Comparison of ENCODE assay signal across 16 cellular contexts in genomic region chr7:64619705-64620104, GRCh38.
"Had no signal": no experiment of that assay in that cellular context is flagged by ENCODE, and none has a peak within 500 bp of the region (broad histone marks: within the 10 kb centered on the region; RNA-seq: fewer than 3 reads in every experiment).

No MANE protein-coding gene starts in this region.

- H3K4me3 Mint-ChIP-seq: activated T-helper 17 cell treated with anti-CD3 and anti-CD28 coated beads, Interleukin-2, amount 50 U/mL, for 72 hours; dendritic cell treated with granulocyte-macrophage colony-stimulating factor and Interleukin-4, amounts not matched to agents 40 ng/mL and 50 ng/mL, for 4 days; nephron; stimulated activated effector memory CD8-positive, alpha-beta T cell treated with anti-CD3 and anti-CD28 coated beads, Interleukin-12 subunit alpha, Interleukin-12 subunit beta, amount 100 ng/mL, for 72 hours; stimulated activated naive CD8-positive, alpha-beta T cell treated with anti-CD3 and anti-CD28 coated beads, Interleukin-15, amount 100 ng/mL, for 72 hours; WTC11 had no signal

- H3K9ac ChIP-seq: parathyroid adenoma had no signal

- H3K4me3 ChIP-seq: gastrocnemius medialis, left ventricle myocardium inferior, tibial nerve had no signal

- DNase-seq: activated T-cell treated with anti-CD3 and anti-CD28 coated beads, Interleukin-2, amount 50 U/mL, for 1 hour; aorta; effector CD8-positive, alpha-beta T cell; left ventricle myocardium inferior had no signal

- H3K27ac Mint-ChIP-seq: activated naive CD4-positive, alpha-beta T cell treated with anti-CD3 and anti-CD28 coated beads, Interleukin-2, amount 50 U/mL, for 72 hours; activated T-helper 17 cell treated with anti-CD3 and anti-CD28 coated beads, Interleukin-2, amount 50 U/mL, for 72 hours; dendritic cell treated with granulocyte-macrophage colony-stimulating factor and Interleukin-4, amounts not matched to agents 40 ng/mL and 50 ng/mL, for 4 days; nephron; stimulated activated effector memory CD8-positive, alpha-beta T cell treated with anti-CD3 and anti-CD28 coated beads, Interleukin-12 subunit alpha, Interleukin-12 subunit beta, amount 100 ng/mL, for 72 hours; stimulated activated naive CD8-positive, alpha-beta T cell treated with anti-CD3 and anti-CD28 coated beads, Interleukin-15, amount 100 ng/mL, for 72 hours; WTC11 had no signal

- H3K9me3 Mint-ChIP-seq: stimulated activated effector memory CD8-positive, alpha-beta T cell treated with anti-CD3 and anti-CD28 coated beads, Interleukin-12 subunit alpha, Interleukin-12 subunit beta, amount 100 ng/mL, for 72 hours had no signal

- H3K36me3 Mint-ChIP-seq: stimulated activated effector memory CD8-positive, alpha-beta T cell treated with anti-CD3 and anti-CD28 coated beads, Interleukin-12 subunit alpha, Interleukin-12 subunit beta, amount 100 ng/mL, for 72 hours had no signal

- H3K36me3 ChIP-seq: brain microvascular endothelial cell, gastrocnemius medialis, left ventricle myocardium inferior, tibial nerve had no signal

- H3K79me2 ChIP-seq: parathyroid adenoma had no signal

- H3K27me3 Mint-ChIP-seq: activated T-helper 17 cell treated with anti-CD3 and anti-CD28 coated beads, Interleukin-2, amount 50 U/mL, for 72 hours; dendritic cell treated with granulocyte-macrophage colony-stimulating factor and Interleukin-4, amounts not matched to agents 40 ng/mL and 50 ng/mL, for 4 days; stimulated activated naive CD8-positive, alpha-beta T cell treated with anti-CD3 and anti-CD28 coated beads, Interleukin-15, amount 100 ng/mL, for 72 hours had no signal

- H3K27me3 ChIP-seq: brain microvascular endothelial cell, gastrocnemius medialis, tibial nerve had no signal

- ATAC-seq: sciatic nerve; stimulated activated effector memory CD8-positive, alpha-beta T cell treated with anti-CD3 and anti-CD28 coated beads, Interleukin-12 subunit alpha, Interleukin-12 subunit beta, amount 100 ng/mL, for 72 hours; stimulated activated naive CD8-positive, alpha-beta T cell treated with anti-CD3 and anti-CD28 coated beads, Interleukin-15, amount 100 ng/mL, for 72 hours had no signal

- H3K27ac ChIP-seq: brain microvascular endothelial cell, gastrocnemius medialis, left ventricle myocardium inferior, parathyroid adenoma, tibial nerve had no signal

- H3K4me1 Mint-ChIP-seq: activated T-helper 17 cell treated with anti-CD3 and anti-CD28 coated beads, Interleukin-2, amount 50 U/mL, for 72 hours; nephron; stimulated activated effector memory CD8-positive, alpha-beta T cell treated with anti-CD3 and anti-CD28 coated beads, Interleukin-12 subunit alpha, Interleukin-12 subunit beta, amount 100 ng/mL, for 72 hours; stimulated activated naive CD8-positive, alpha-beta T cell treated with anti-CD3 and anti-CD28 coated beads, Interleukin-15, amount 100 ng/mL, for 72 hours; WTC11 had no signal

- H3K4me1 ChIP-seq: gastrocnemius medialis, left ventricle myocardium inferior, parathyroid adenoma, tibial nerve had no signal

- H3K9me3 ChIP-seq: gastrocnemius medialis had no signal

- H2AFZ ChIP-seq: parathyroid adenoma had no signal
